In genomic region chr6:43772571-43773049, GRCh38 we compare ENCODE assay signal across 8 cellular contexts. TPM values are rescaled to one million over a fixed set of nuclear protein-coding genes. Genes with fewer than 3 reads are reported as not detected.
DNase-seq lines count a peak whose midpoint lies in the region; ATAC-seq and TF ChIP-seq lines count a peak whose summit lies in the region.

No MANE protein-coding gene starts in this region.

- peaks cover 28% of the 10 kb centered on the region for H3K27me3 Mint-ChIP-seq in CD8-positive, alpha-beta T cell (ENCODE audit: low read depth)
- H3K27me3 Mint-ChIP-seq in MCF 10A (ENCODE audit: insufficient read depth, unreplicated experiment) = no peaks in the 10 kb centered on the region

- H3K4me3 ChIP-seq in CD8-positive, alpha-beta T cell (ENCODE audit: low read depth, low read length) = no peak overlapping the region
- peak overlapping the region; percentile 82 for H3K4me3 ChIP-seq in MG63

- H3K9me3 ChIP-seq in CD8-positive, alpha-beta T cell (ENCODE audit: low read length) = no peaks in the 10 kb centered on the region
- H3K9me3 ChIP-seq in MG63 = no peaks in the 10 kb centered on the region

- CTCF ChIA-PET in CD8-positive, alpha-beta T cell (lab: Charles Lee) = interaction anchor here (0.8 to 4.1 kb wide), 10 partner anchors 9 to 307 kb away, joined by 3 to 29 read pairs (median 4); no protein-coding TSS in a partner anchor
- CTCF ChIA-PET in MCF 10A (lab: Yijun Ruan, JAX) = interaction anchor here (0.5 to 8.9 kb wide), 30 partner anchors 10 to 1339 kb away, joined by 3 to 237 read pairs (median 4); partner anchors contain the start of gene GTPBP2

- intact Hi-C loops in CD8-positive, alpha-beta T cell (cut with DNase I, micrococcal nuclease) = loop anchor here (1.0 to 5.0 kb wide), 6 partner anchors 48 to 540 kb away; partner anchors contain the start of gene AARS2 (in 1 of the 2)
- intact Hi-C loops in MCF 10A (cut with micrococcal nuclease) = loop anchor here (1.0 to 10.0 kb wide), 5 partner anchors 48 to 472 kb away; partner anchors contain the start of gene HSP90AB1

- H3K36me3 ChIP-seq in CD8-positive, alpha-beta T cell (ENCODE audit: insufficient read depth, low read length) = no peaks in the 10 kb centered on the region
- H3K36me3 ChIP-seq in MG63 = peaks cover 52% of the 10 kb centered on the region

- H3K4me3 Mint-ChIP-seq in CD8-positive, alpha-beta T cell = peak overlapping the region; percentile 80
- peak overlapping the region; percentile 98 for H3K4me3 Mint-ChIP-seq in MCF 10A (ENCODE audit: unreplicated experiment)

- no peak for DNase-seq in CD8-positive, alpha-beta T cell
- DNase-seq in MG63 = no peak
- DNase-seq in MCF 10A (ENCODE audit: unreplicated experiment) = peak; percentile 32
- peak; percentile 76 for DNase-seq in left kidney (ENCODE audit: low read depth, low spot score)
- peak; percentile 15 for DNase-seq in superior temporal gyrus (ENCODE audit: extremely low spot score)
- no peak for DNase-seq in NCI-H774 (lab: John Stamatoyannopoulos, UW)
- DNase-seq in NCI-H128 (lab: John Stamatoyannopoulos, UW; ENCODE audit: unreplicated experiment) = no peak

- no peak overlapping the region for H3K27ac Mint-ChIP-seq in CD8-positive, alpha-beta T cell
- peak overlapping the region; percentile 92 for H3K27ac Mint-ChIP-seq in MCF 10A (ENCODE audit: low read depth, unreplicated experiment)

- H3K36me3 Mint-ChIP-seq in CD8-positive, alpha-beta T cell = peaks cover 2% of the 10 kb centered on the region
- peaks cover 16% of the 10 kb centered on the region for H3K36me3 Mint-ChIP-seq in MCF 10A (ENCODE audit: insufficient read depth, unreplicated experiment)

- H3K4me1 Mint-ChIP-seq in CD8-positive, alpha-beta T cell (ENCODE audit: low read depth) = peaks cover 15% of the 10 kb centered on the region
- H3K4me1 Mint-ChIP-seq in MCF 10A (ENCODE audit: insufficient read depth, unreplicated experiment) = peaks cover 34% of the 10 kb centered on the region

- no peak for TF ChIP-seq CTCF in CD8-positive, alpha-beta T cell (IDR thresholded peaks at IDR 0.05)
- TF ChIP-seq CTCF in MCF 10A (IDR thresholded peaks at IDR 0.05; ENCODE audit: unreplicated experiment) = no peak

- H3K9me3 Mint-ChIP-seq in CD8-positive, alpha-beta T cell = no peaks in the 10 kb centered on the region
- no peaks in the 10 kb centered on the region for H3K9me3 Mint-ChIP-seq in MCF 10A (ENCODE audit: unreplicated experiment)

- no peak overlapping the region for H3K27ac ChIP-seq in CD8-positive, alpha-beta T cell (ENCODE audit: low read depth, low read length)

- no peak for ATAC-seq in CD8-positive, alpha-beta T cell
- no peak for ATAC-seq in GM19328 (IDR thresholded peaks at IDR 0.05; ENCODE audit: unreplicated experiment)

- H3K4me1 ChIP-seq in CD8-positive, alpha-beta T cell (ENCODE audit: insufficient read depth, low read length) = peaks cover 9% of the 10 kb centered on the region

- BruUV-seq in MCF 10A (replicated peaks; lab: Mats Ljungman, UMichigan) = no TSS peak

- POLR2A ChIA-PET in CD8-positive, alpha-beta T cell (lab: Charles Lee) = no interaction called here
- POLR2A ChIA-PET in MCF 10A (lab: Yijun Ruan, JAX) = interaction anchor here (0.7 to 5.0 kb wide), 12 partner anchors 48 to 315 kb away, joined by 3 to 55 read pairs (median 6); partner anchors contain the start of gene GTPBP2

- no peaks in the 10 kb centered on the region for H3K27me3 ChIP-seq in CD8-positive, alpha-beta T cell (ENCODE audit: insufficient read depth, low read length)
- H3K27me3 ChIP-seq in MG63 = no peaks in the 10 kb centered on the region

RNA-seq across cellular contexts. Expression of gene VEGFA, which starts 2.6 kb away (rescaled TPM):
- total RNA-seq in CD8-positive, alpha-beta T cell = 1 to 10 TPM; 4.6 to 5.3 TPM
- 55.5 and 57.6 TPM in 2 replicates for total RNA-seq in MG63 (2014; rRNA removed; shearing (Covaris generic); ENCODE audit: low replicate concordance)
- 265 and 366 TPM in 2 replicates for total RNA-seq in MCF 10A (2022)

Comparison
In these comparisons a context has a peak if more than half of its experiments do, and no peak if none do; other contexts are left out.
1. DNase-seq: peak in MCF 10A (single experiment), left kidney (single experiment) and superior temporal gyrus (single experiment); none in CD8-positive, alpha-beta T cell (0 of 7), MG63 (single experiment), NCI-H774 (single experiment) and NCI-H128 (single experiment).